In genomic region chr19:52690395-52691214, GRCh38 we compare ENCODE assay signal across 8 cellular contexts. TPM values are rescaled to one million over a fixed set of nuclear protein-coding genes. Genes with fewer than 3 reads are reported as not detected.
DNase-seq lines count a peak whose midpoint lies in the region; ATAC-seq and TF ChIP-seq lines count a peak whose summit lies in the region.

No MANE protein-coding gene starts in this region.

- H3K9me3 Mint-ChIP-seq in T-helper 1 cell treated with Interleukin-12 subunit alpha and Interleukin-12 subunit beta and Interleukin-4 antibody, amounts not matched to agents 30 μg/mL and 1 μg/mL, for 36 hours: peaks cover 13% of the 10 kb centered on the region
- no peaks in the 10 kb centered on the region for H3K9me3 Mint-ChIP-seq in progenitor cell of endocrine pancreas (ENCODE audit: low read depth)

- peaks cover 21% of the 10 kb centered on the region for H3K4me1 Mint-ChIP-seq in T-helper 1 cell treated with Interleukin-12 subunit alpha and Interleukin-12 subunit beta and Interleukin-4 antibody, amounts not matched to agents 30 μg/mL and 1 μg/mL, for 36 hours (ENCODE audit: low read depth)
- peaks cover 32% of the 10 kb centered on the region for H3K4me1 Mint-ChIP-seq in progenitor cell of endocrine pancreas (ENCODE audit: low read depth)

- DNase-seq in GM04503 (ENCODE audit: low read depth) (peak; percentile 82), NCI-H128 (lab: John Stamatoyannopoulos, UW; ENCODE audit: unreplicated experiment) (peak; percentile 82), left ventricle myocardium superior (peak; percentile 99), progenitor cell of endocrine pancreas (ENCODE audit: low spot score, unreplicated experiment) (peak; percentile 88), upper lobe of right lung (peak; percentile 97)

- H3K27ac Mint-ChIP-seq in T-helper 1 cell treated with Interleukin-12 subunit alpha and Interleukin-12 subunit beta and Interleukin-4 antibody, amounts not matched to agents 30 μg/mL and 1 μg/mL, for 36 hours: peak overlapping the region; percentile 88
- peak overlapping the region; percentile 92 for H3K27ac Mint-ChIP-seq in progenitor cell of endocrine pancreas

- H3K36me3 Mint-ChIP-seq in T-helper 1 cell treated with Interleukin-12 subunit alpha and Interleukin-12 subunit beta and Interleukin-4 antibody, amounts not matched to agents 30 μg/mL and 1 μg/mL, for 36 hours (ENCODE audit: low read depth): peaks cover 20% of the 10 kb centered on the region
- peaks cover 5% of the 10 kb centered on the region for H3K36me3 Mint-ChIP-seq in progenitor cell of endocrine pancreas (ENCODE audit: insufficient read depth)

- H3K27ac ChIP-seq in angular gyrus (ENCODE audit: low read depth, low read length): peak overlapping the region; percentile 98
- peak overlapping the region; percentile 93 for H3K27ac ChIP-seq in upper lobe of right lung

- H3K27me3 Mint-ChIP-seq in T-helper 1 cell treated with Interleukin-12 subunit alpha and Interleukin-12 subunit beta and Interleukin-4 antibody, amounts not matched to agents 30 μg/mL and 1 μg/mL, for 36 hours (ENCODE audit: low read depth): no peaks in the 10 kb centered on the region
- H3K27me3 Mint-ChIP-seq in progenitor cell of endocrine pancreas: no peaks in the 10 kb centered on the region

- H3K4me3 Mint-ChIP-seq in T-helper 1 cell treated with Interleukin-12 subunit alpha and Interleukin-12 subunit beta and Interleukin-4 antibody, amounts not matched to agents 30 μg/mL and 1 μg/mL, for 36 hours: peak overlapping the region; percentile 97
- H3K4me3 Mint-ChIP-seq in progenitor cell of endocrine pancreas (ENCODE audit: low read depth): peak overlapping the region; percentile 95

- TF ChIP-seq CTCF in progenitor cell of endocrine pancreas (IDR thresholded peaks at IDR 0.05; ENCODE audit: unreplicated experiment) (peak; percentile 49), upper lobe of right lung (IDR thresholded peaks at IDR 0.05) (no peak)

- H3K4me1 ChIP-seq in upper lobe of right lung: peaks cover 7% of the 10 kb centered on the region

- intact Hi-C loops in left ventricle myocardium superior (cut with micrococcal nuclease): no loop called here
- intact Hi-C loops in upper lobe of right lung (cut with DNase I): no loop called here

- peak overlapping the region; percentile 85 for H3K4me3 ChIP-seq in upper lobe of right lung

- no peaks in the 10 kb centered on the region for H3K9me3 ChIP-seq in upper lobe of right lung

- H3K27me3 ChIP-seq in upper lobe of right lung: no peaks in the 10 kb centered on the region

- no peaks in the 10 kb centered on the region for H3K36me3 ChIP-seq in upper lobe of right lung

- peak; percentile 93 for ATAC-seq in HG02571 (IDR thresholded peaks at IDR 0.05; ENCODE audit: unreplicated experiment)
- ATAC-seq in left ventricle myocardium superior: peak; percentile 100
- peak; percentile 100 for ATAC-seq in upper lobe of right lung

RNA-seq across cellular contexts. Expression of gene ZNF611, which starts 44.2 kb away (rescaled TPM):
- 6.9 TPM for total RNA-seq in left ventricle myocardium superior
- total RNA-seq in progenitor cell of endocrine pancreas: 42.9 and 47.3 TPM in 2 replicates
- total RNA-seq in upper lobe of right lung: 23.2 TPM

RNA-seq across cellular contexts. Expression of gene ZNF83, which starts 52.5 kb away (rescaled TPM):
- total RNA-seq in left ventricle myocardium superior: 15.8 TPM
- 72.1 and 79.7 TPM in 2 replicates for total RNA-seq in progenitor cell of endocrine pancreas
- total RNA-seq in upper lobe of right lung: 43.7 TPM

Comparison
In these comparisons a context has a peak if more than half of its experiments do, and no peak if none do; other contexts are left out.
1. Peak in every context shown above with its lines: DNase-seq, ATAC-seq, H3K4me3 ChIP-seq and H3K27ac ChIP-seq.